9 cellular contexts compared by ENCODE assay signal in the genomic region with DNA sequence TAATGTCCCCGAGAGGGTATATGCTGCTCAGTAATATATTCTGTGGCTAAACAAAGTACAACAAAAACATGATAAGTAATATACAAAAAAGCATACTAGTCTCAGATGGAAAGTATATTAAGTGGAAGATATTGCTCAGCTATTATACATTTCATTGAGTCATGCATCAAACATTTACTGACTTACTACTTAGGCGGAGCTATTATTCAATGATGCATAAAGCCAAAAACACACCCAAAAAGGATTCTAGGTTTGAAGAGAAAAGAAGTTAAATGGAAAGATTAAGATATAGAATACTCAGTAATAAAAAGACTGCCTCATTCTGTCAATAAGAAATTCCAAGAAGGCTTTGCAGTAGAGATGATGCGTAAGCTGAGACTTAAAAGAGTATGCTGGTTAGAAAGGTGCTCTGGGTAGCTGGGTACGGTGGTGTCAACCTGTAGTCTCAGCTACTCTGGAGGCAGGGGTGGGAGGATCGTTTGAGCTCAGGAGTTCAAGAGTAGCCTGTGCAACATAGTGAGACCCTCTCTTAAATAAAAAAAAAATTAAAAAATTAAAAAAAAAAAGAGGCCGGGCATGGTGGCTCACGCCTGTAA. TPM values are rescaled to one million over a fixed set of nuclear protein-coding genes. Genes with fewer than 3 reads are reported as not detected.
DNase-seq lines count a peak whose midpoint lies in the region; ATAC-seq and TF ChIP-seq lines count a peak whose summit lies in the region.
"Had no signal": no experiment of that assay in that cellular context is flagged by ENCODE, and none has a peak within 500 bp of the region (broad histone marks: within the 10 kb centered on the region; RNA-seq: fewer than 3 reads in every experiment).

No MANE protein-coding gene starts in this region.

- H3K36me3 Mint-ChIP-seq in activated naive CD8-positive, alpha-beta T cell treated with anti-CD3 and anti-CD28 coated beads, Interleukin-2, amount 50 U/mL, for 24 hours (ENCODE audit: low read depth): peaks cover 88% of the 10 kb centered on the region
- H3K36me3 Mint-ChIP-seq in naive thymus-derived CD8-positive, alpha-beta T cell: peaks cover 30 to 93% (median 63%) of the 10 kb centered on the region in 3 donors

- no peak overlapping the region for H3K27ac ChIP-seq in KMS-11
- H3K27ac ChIP-seq: thoracic aorta had no signal

- POLR2A ChIA-PET in naive thymus-derived CD8-positive, alpha-beta T cell (lab: Charles Lee): interaction anchor here (0.6 to 6.2 kb wide), 13 partner anchors 8 to 487 kb away, joined by 3 to 36 read pairs (median 6); partner anchors contain the start of genes SLC39A10 and STK17B

- H3K9me3 Mint-ChIP-seq in activated naive CD8-positive, alpha-beta T cell treated with anti-CD3 and anti-CD28 coated beads, Interleukin-2, amount 50 U/mL, for 24 hours: no peaks in the 10 kb centered on the region
- no peaks in the 10 kb centered on the region for H3K9me3 Mint-ChIP-seq in naive thymus-derived CD8-positive, alpha-beta T cell

- no peak overlapping the region for H3K4me3 ChIP-seq in KMS-11 (IDR thresholded peaks at IDR 0.05; ENCODE audit: insufficient read depth, low read depth, low read length)
- H3K4me3 ChIP-seq: thoracic aorta had no signal

- H3K4me3 Mint-ChIP-seq in activated naive CD8-positive, alpha-beta T cell treated with anti-CD3 and anti-CD28 coated beads, Interleukin-2, amount 50 U/mL, for 24 hours: peak overlapping the region; percentile 41
- peak overlapping the region in 9 of 10 donors; percentile 20 to 77 (median 73) for H3K4me3 Mint-ChIP-seq in naive thymus-derived CD8-positive, alpha-beta T cell

- 0 out of 2 replicates have a peak overlapping the region, but pooled peaks have one; percentile 13 for H3K4me2 ChIP-seq in KMS-11

- peaks cover 89% of the 10 kb centered on the region for H3K4me1 Mint-ChIP-seq in activated naive CD8-positive, alpha-beta T cell treated with anti-CD3 and anti-CD28 coated beads, Interleukin-2, amount 50 U/mL, for 24 hours
- peaks cover 24 to 89% (median 74%) of the 10 kb centered on the region in 4 donors for H3K4me1 Mint-ChIP-seq in naive thymus-derived CD8-positive, alpha-beta T cell

- peak; percentile 59 for DNase-seq in EH (ENCODE audit: low read depth)
- DNase-seq in activated naive CD8-positive, alpha-beta T cell treated with anti-CD3 and anti-CD28 coated beads, Interleukin-2, amount 50 U/mL, for 24 hours: no peak
- peak in 2 of 10 donors; percentile 4 to 15 for DNase-seq in naive thymus-derived CD8-positive, alpha-beta T cell
- DNase-seq in AG20443 (ENCODE audit: low spot score): no peak
- DNase-seq in COLO829 (ENCODE audit: low spot score): no peak
- DNase-seq: retina had no signal

- H3K27me3 Mint-ChIP-seq in activated naive CD8-positive, alpha-beta T cell treated with anti-CD3 and anti-CD28 coated beads, Interleukin-2, amount 50 U/mL, for 24 hours: no peaks in the 10 kb centered on the region
- H3K27me3 Mint-ChIP-seq in naive thymus-derived CD8-positive, alpha-beta T cell: no peaks in the 10 kb centered on the region

- peaks cover 7% of the 10 kb centered on the region; the same call in 1 of the 2 replicates for H4K20me1 ChIP-seq in KMS-11 (ENCODE audit: insufficient read depth)

- H2AFZ ChIP-seq in KMS-11 (ENCODE audit: low read depth): no peak overlapping the region

- H3K9ac ChIP-seq in KMS-11: no peak overlapping the region

- H3K27ac Mint-ChIP-seq in activated naive CD8-positive, alpha-beta T cell treated with anti-CD3 and anti-CD28 coated beads, Interleukin-2, amount 50 U/mL, for 24 hours: peak overlapping the region; percentile 83
- H3K27ac Mint-ChIP-seq in naive thymus-derived CD8-positive, alpha-beta T cell: peak overlapping the region; percentile 74 to 95 (median 90)

- no peaks in the 10 kb centered on the region for H3K27me3 ChIP-seq in KMS-11 (ENCODE audit: insufficient read depth, low read depth)

- H3K4me1 ChIP-seq in KMS-11 (ENCODE audit: low read depth, poor library complexity, severe bottlenecking): peaks cover 42% of the 10 kb centered on the region

- ATAC-seq in activated naive CD8-positive, alpha-beta T cell treated with anti-CD3 and anti-CD28 coated beads, Interleukin-2, amount 50 U/mL, for 24 hours: peak; percentile 74
- peak in 1 of 2 donors; percentile 20 for ATAC-seq in naive thymus-derived CD8-positive, alpha-beta T cell
- ATAC-seq in GM18858 (IDR thresholded peaks at IDR 0.05; ENCODE audit: unreplicated experiment): no peak

- H3K36me3 ChIP-seq in KMS-11 (ENCODE audit: insufficient read depth): peaks cover 24% of the 10 kb centered on the region

- no peak for TF ChIP-seq CTCF in KMS-11 (conservative IDR thresholded peaks at IDR 0.05; ENCODE audit: low read depth, low read length)

- H3K79me2 ChIP-seq in KMS-11 (ENCODE audit: insufficient read depth, low read depth): peaks cover 39% of the 10 kb centered on the region; the same call in 1 of the 2 replicates

RNA-seq across cellular contexts. Expression of gene STK17B, which starts 27.6 kb away (rescaled TPM):
- total RNA-seq in naive thymus-derived CD8-positive, alpha-beta T cell: 100 to 1,000 TPM; 312 to 331 TPM
- polyA plus RNA-seq in naive thymus-derived CD8-positive, alpha-beta T cell: 10 to 100 TPM; 73.5 to 98.3 (median 91.9) TPM
